26 cellular contexts compared by ENCODE assay signal in the genomic region with DNA sequence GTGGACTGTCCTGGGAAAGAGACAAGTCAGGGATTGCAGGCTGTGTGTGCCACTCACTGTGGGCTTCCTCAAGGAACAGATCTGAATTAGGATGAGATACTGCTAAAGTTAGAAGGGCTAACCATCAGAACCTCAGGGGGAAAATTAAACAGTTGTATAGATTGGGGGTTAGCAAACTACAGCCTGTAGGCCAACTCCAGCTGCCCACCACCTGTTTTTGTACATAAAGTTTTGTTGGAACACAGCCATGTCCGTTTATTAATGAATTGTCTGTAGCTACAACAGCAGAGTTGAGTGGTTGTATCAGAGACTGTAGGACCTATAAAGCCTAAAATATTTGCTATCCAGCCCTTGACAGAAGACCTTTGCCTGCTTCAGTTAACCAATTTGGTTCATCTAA.
"Had no signal": no experiment of that assay in that cellular context is flagged by ENCODE, and none has a peak within 500 bp of the region (broad histone marks: within the 10 kb centered on the region; RNA-seq: fewer than 3 reads in every experiment).

No MANE protein-coding gene starts in this region.

- H3K9me3 ChIP-seq: gastrocnemius medialis, left lung, mucosa of descending colon, ovary, psoas muscle, sigmoid colon, spleen, thoracic aorta, tibial nerve, upper lobe of left lung had no signal

- ATAC-seq: gastrocnemius medialis; left lung; mucosa of descending colon; naive thymus-derived CD4-positive, alpha-beta T cell; psoas muscle; right cardiac atrium; stimulated activated naive B cell treated with anti-CD40 and anti-IgM and Interleukin-4, amounts not matched to agents 10 μg/mL and 1 μg/mL and 100 μg/mL, for 72 hours had no signal

- H3K4me1 ChIP-seq: gastrocnemius medialis, left lung, psoas muscle, sigmoid colon, spleen, tibial nerve, upper lobe of left lung had no signal

- H3K27me3 ChIP-seq: dorsolateral prefrontal cortex, gastrocnemius medialis, left lung, ovary, sigmoid colon, spleen, tibial nerve, upper lobe of left lung had no signal

- H3K4me3 ChIP-seq: dorsolateral prefrontal cortex, gastrocnemius medialis, left lung, mucosa of descending colon, ovary, psoas muscle, sigmoid colon, skin epidermis, spleen, thoracic aorta, tibial nerve, upper lobe of left lung had no signal

- H3K36me3 ChIP-seq: gastrocnemius medialis, left lung, ovary, sigmoid colon, spleen, thoracic aorta, tibial nerve, upper lobe of left lung had no signal

- FAIRE-seq: colon, keratinocyte, urothelium cell line had no signal

- H3K27ac ChIP-seq: dorsolateral prefrontal cortex, gastrocnemius medialis, left lung, ovary, psoas muscle, sigmoid colon, skin epidermis, spleen, thoracic aorta, tibial nerve, upper lobe of left lung had no signal

- DNase-seq: dorsolateral prefrontal cortex; effector CD4-positive, alpha-beta T cell; foreskin fibroblast; gastrocnemius medialis; head of caudate nucleus; left lung; mesenchymal stem cell; mucosa of descending colon; naive thymus-derived CD4-positive, alpha-beta T cell; nephron progenitor cell; occipital lobe; ovary; posterior cingulate gyrus; psoas muscle; right cardiac atrium; sigmoid colon; spleen; stimulated activated CD4-positive, alpha-beta T cell treated with anti-CD3 and anti-CD28 coated beads, Interleukin-2, amount 100 ng/mL, for 48 hours; stimulated activated naive B cell treated with anti-CD40 and anti-IgM and Interleukin-4, amounts not matched to agents 10 μg/mL and 1 μg/mL and 100 μg/mL, for 72 hours; upper lobe of left lung had no signal
